ENCODE assay signal across 1 cellular context in the genomic region with DNA sequence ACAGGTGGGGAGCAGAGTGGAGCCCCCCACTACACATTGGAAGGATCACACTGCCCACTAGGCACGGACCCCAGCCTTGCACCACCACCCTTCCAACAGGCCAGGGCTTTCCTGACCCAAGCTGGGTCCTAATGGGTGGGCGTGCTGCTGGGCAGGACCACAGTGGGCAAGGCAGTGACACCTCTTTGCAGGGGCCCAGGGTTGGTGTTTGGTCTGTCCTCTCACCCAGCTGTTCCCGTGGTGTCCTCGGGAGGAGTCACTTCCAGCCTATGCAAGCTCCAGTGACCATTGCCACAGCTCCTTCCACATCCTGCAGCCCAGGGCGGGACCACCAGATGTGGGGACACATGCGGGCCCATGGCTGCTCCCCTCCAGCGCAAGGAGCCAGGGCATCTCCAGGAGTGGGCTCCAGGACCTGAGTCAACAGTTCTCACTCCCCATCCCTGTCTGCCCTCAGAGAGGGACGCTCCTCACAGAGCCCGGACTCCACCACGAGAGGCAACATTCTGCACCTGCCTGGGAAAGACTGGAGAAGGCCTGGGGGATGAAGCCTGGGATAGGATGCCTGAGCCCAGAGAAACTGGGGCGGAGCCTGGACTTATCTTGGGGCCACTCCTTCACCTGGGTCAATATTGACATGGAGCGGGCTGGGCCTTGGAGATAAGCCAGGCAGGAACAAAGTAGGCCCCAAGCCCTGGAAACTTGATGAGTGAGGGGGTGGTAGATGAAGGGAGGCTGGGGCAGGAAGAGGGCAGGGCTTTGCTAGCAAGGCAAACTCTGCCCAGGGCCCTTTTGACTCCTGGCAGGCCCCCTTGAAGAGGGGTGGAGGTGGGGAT.
A peak's percentile ranks its signal among the peaks of the same experiment; 100 is the strongest.
TF ChIP-seq lines count a peak whose summit lies in the region.

No MANE protein-coding gene starts in this region.

TF ChIP-seq in HepG2, 621 proteins besides CTCF, POLR2A, EP300 and RAD21 (continued from another document and continues in another):
- no peak; the same call in 1 of the 2 replicates for TF ChIP-seq HMG20A (CRISPR knock-in tag; IDR thresholded peaks at IDR 0.05; ENCODE audit: borderline replicate concordance)
- no peak for TF ChIP-seq ZFP82 (CRISPR knock-in tag; IDR thresholded peaks at IDR 0.05; ENCODE audit: borderline replicate concordance)
- no peak for TF ChIP-seq ZSCAN31 (CRISPR knock-in tag; IDR thresholded peaks at IDR 0.05; ENCODE audit: low read depth)
- peak; percentile 29 for TF ChIP-seq HNRNPH1 (optimal IDR thresholded peaks at IDR 0.05; ENCODE audit: low read depth, low read length)
- TF ChIP-seq CHCHD3 (CRISPR knock-in tag; IDR thresholded peaks at IDR 0.05), result no peak
- TF ChIP-seq ZSCAN5A (CRISPR knock-in tag; IDR thresholded peaks at IDR 0.05; ENCODE audit: borderline replicate concordance), result no peak
- TF ChIP-seq, protein P1, sequence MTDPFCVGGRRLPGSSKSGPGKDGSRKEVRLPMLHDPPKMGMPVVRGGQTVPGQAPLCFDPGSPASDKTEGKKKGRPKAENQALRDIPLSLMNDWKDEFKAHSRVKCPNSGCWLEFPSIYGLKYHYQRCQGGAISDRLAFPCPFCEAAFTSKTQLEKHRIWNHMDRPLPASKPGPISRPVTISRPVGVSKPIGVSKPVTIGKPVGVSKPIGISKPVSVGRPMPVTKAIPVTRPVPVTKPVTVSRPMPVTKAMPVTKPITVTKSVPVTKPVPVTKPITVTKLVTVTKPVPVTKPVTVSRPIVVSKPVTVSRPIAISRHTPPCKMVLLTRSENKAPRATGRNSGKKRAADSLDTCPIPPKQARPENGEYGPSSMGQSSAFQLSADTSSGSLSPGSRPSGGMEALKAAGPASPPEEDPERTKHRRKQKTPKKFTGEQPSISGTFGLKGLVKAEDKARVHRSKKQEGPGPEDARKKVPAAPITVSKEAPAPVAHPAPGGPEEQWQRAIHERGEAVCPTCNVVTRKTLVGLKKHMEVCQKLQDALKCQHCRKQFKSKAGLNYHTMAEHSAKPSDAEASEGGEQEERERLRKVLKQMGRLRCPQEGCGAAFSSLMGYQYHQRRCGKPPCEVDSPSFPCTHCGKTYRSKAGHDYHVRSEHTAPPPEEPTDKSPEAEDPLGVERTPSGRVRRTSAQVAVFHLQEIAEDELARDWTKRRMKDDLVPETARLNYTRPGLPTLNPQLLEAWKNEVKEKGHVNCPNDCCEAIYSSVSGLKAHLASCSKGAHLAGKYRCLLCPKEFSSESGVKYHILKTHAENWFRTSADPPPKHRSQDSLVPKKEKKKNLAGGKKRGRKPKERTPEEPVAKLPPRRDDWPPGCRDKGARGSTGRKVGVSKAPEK (CRISPR knock-in tag; IDR thresholded peaks at IDR 0.05; ENCODE audit: borderline replicate concordance), result no peak
- no peak for TF ChIP-seq ZNF839 (CRISPR knock-in tag; IDR thresholded peaks at IDR 0.05; ENCODE audit: borderline replicate concordance)
- no peak for TF ChIP-seq PTBP1 (IDR thresholded peaks at IDR 0.05; ENCODE audit: low read depth, low read length, poor library complexity, severe bottlenecking)
- TF ChIP-seq, protein P2, sequence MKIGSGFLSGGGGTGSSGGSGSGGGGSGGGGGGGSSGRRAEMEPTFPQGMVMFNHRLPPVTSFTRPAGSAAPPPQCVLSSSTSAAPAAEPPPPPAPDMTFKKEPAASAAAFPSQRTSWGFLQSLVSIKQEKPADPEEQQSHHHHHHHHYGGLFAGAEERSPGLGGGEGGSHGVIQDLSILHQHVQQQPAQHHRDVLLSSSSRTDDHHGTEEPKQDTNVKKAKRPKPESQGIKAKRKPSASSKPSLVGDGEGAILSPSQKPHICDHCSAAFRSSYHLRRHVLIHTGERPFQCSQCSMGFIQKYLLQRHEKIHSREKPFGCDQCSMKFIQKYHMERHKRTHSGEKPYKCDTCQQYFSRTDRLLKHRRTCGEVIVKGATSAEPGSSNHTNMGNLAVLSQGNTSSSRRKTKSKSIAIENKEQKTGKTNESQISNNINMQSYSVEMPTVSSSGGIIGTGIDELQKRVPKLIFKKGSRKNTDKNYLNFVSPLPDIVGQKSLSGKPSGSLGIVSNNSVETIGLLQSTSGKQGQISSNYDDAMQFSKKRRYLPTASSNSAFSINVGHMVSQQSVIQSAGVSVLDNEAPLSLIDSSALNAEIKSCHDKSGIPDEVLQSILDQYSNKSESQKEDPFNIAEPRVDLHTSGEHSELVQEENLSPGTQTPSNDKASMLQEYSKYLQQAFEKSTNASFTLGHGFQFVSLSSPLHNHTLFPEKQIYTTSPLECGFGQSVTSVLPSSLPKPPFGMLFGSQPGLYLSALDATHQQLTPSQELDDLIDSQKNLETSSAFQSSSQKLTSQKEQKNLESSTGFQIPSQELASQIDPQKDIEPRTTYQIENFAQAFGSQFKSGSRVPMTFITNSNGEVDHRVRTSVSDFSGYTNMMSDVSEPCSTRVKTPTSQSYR (CRISPR knock-in tag; IDR thresholded peaks at IDR 0.05; ENCODE audit: borderline replicate concordance), result peak; percentile 20; the same call in 1 of the 2 replicates
- TF ChIP-seq ZNF136 (CRISPR knock-in tag; IDR thresholded peaks at IDR 0.05; ENCODE audit: low read depth), result no peak
- no peak for TF ChIP-seq KDM1A (CRISPR knock-in tag; IDR thresholded peaks at IDR 0.05)
- TF ChIP-seq TRIM24 (CRISPR knock-in tag; IDR thresholded peaks at IDR 0.05), result no peak
- TF ChIP-seq ZNF768 (CRISPR knock-in tag; IDR thresholded peaks at IDR 0.05), result peak; percentile 70
- TF ChIP-seq MEIS2 (CRISPR knock-in tag; IDR thresholded peaks at IDR 0.05), result no peak
- TF ChIP-seq TGIF2 (CRISPR knock-in tag; IDR thresholded peaks at IDR 0.05), result no peak
- no peak for TF ChIP-seq POLR2AphosphoS5 (IDR thresholded peaks at IDR 0.05; ENCODE audit: low read depth, low read length)
- TF ChIP-seq ZNF556 (CRISPR knock-in tag; IDR thresholded peaks at IDR 0.05; ENCODE audit: borderline replicate concordance), result no peak
- TF ChIP-seq HOXA7 (CRISPR knock-in tag; IDR thresholded peaks at IDR 0.05), result no peak
- TF ChIP-seq, protein P3, sequence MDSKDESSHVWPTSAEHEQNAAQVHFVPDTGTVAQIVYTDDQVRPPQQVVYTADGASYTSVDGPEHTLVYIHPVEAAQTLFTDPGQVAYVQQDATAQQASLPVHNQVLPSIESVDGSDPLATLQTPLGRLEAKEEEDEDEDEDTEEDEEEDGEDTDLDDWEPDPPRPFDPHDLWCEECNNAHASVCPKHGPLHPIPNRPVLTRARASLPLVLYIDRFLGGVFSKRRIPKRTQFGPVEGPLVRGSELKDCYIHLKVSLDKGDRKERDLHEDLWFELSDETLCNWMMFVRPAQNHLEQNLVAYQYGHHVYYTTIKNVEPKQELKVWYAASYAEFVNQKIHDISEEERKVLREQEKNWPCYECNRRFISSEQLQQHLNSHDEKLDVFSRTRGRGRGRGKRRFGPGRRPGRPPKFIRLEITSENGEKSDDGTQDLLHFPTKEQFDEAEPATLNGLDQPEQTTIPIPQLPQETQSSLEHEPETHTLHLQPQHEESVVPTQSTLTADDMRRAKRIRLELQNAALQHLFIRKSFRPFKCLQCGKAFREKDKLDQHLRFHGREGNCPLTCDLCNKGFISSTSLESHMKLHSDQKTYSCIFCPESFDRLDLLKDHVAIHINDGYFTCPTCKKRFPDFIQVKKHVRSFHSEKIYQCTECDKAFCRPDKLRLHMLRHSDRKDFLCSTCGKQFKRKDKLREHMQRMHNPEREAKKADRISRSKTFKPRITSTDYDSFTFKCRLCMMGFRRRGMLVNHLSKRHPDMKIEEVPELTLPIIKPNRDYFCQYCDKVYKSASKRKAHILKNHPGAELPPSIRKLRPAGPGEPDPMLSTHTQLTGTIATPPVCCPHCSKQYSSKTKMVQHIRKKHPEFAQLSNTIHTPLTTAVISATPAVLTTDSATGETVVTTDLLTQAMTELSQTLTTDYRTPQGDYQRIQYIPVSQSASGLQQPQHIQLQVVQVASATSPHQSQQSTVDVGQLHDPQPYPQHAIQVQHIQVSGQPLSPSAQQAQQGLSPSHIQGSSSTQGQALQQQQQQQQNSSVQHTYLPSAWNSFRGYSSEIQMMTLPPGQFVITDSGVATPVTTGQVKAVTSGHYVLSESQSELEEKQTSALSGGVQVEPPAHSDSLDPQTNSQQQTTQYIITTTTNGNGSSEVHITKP (CRISPR knock-in tag; IDR thresholded peaks at IDR 0.05; ENCODE audit: low read depth), result no peak
- no peak for TF ChIP-seq ZNF343 (CRISPR knock-in tag; IDR thresholded peaks at IDR 0.05)
- no peak for TF ChIP-seq TCF7L2 (IDR thresholded peaks at IDR 0.05; ENCODE audit: low read depth, low read length)
- no peak for TF ChIP-seq ZNF724P (CRISPR knock-in tag; IDR thresholded peaks at IDR 0.05; ENCODE audit: borderline replicate concordance)
- no peak for TF ChIP-seq RORA (CRISPR knock-in tag; IDR thresholded peaks at IDR 0.05)
- TF ChIP-seq, protein P4, sequence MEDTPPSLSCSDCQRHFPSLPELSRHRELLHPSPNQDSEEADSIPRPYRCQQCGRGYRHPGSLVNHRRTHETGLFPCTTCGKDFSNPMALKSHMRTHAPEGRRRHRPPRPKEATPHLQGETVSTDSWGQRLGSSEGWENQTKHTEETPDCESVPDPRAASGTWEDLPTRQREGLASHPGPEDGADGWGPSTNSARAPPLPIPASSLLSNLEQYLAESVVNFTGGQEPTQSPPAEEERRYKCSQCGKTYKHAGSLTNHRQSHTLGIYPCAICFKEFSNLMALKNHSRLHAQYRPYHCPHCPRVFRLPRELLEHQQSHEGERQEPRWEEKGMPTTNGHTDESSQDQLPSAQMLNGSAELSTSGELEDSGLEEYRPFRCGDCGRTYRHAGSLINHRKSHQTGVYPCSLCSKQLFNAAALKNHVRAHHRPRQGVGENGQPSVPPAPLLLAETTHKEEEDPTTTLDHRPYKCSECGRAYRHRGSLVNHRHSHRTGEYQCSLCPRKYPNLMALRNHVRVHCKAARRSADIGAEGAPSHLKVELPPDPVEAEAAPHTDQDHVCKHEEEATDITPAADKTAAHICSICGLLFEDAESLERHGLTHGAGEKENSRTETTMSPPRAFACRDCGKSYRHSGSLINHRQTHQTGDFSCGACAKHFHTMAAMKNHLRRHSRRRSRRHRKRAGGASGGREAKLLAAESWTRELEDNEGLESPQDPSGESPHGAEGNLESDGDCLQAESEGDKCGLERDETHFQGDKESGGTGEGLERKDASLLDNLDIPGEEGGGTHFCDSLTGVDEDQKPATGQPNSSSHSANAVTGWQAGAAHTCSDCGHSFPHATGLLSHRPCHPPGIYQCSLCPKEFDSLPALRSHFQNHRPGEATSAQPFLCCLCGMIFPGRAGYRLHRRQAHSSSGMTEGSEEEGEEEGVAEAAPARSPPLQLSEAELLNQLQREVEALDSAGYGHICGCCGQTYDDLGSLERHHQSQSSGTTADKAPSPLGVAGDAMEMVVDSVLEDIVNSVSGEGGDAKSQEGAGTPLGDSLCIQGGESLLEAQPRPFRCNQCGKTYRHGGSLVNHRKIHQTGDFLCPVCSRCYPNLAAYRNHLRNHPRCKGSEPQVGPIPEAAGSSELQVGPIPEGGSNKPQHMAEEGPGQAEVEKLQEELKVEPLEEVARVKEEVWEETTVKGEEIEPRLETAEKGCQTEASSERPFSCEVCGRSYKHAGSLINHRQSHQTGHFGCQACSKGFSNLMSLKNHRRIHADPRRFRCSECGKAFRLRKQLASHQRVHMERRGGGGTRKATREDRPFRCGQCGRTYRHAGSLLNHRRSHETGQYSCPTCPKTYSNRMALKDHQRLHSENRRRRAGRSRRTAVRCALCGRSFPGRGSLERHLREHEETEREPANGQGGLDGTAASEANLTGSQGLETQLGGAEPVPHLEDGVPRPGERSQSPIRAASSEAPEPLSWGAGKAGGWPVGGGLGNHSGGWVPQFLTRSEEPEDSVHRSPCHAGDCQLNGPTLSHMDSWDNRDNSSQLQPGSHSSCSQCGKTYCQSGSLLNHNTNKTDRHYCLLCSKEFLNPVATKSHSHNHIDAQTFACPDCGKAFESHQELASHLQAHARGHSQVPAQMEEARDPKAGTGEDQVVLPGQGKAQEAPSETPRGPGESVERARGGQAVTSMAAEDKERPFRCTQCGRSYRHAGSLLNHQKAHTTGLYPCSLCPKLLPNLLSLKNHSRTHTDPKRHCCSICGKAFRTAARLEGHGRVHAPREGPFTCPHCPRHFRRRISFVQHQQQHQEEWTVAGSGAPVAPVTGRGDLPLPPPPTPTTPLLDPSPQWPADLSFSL (CRISPR knock-in tag; IDR thresholded peaks at IDR 0.05), result no peak
- no peak for TF ChIP-seq CBX2 (IDR thresholded peaks at IDR 0.05; ENCODE audit: low read depth, low read length)
- no peak for TF ChIP-seq CBX2 (CRISPR knock-in tag; IDR thresholded peaks at IDR 0.05; ENCODE audit: low read depth)
- no peak for TF ChIP-seq FIP1L1 (IDR thresholded peaks at IDR 0.05; ENCODE audit: borderline replicate concordance, insufficient read depth, low read depth, low read length)
- no peak for TF ChIP-seq ZNF460 (CRISPR knock-in tag; IDR thresholded peaks at IDR 0.05; ENCODE audit: borderline replicate concordance)
- no peak for TF ChIP-seq ZNF660 (CRISPR knock-in tag; IDR thresholded peaks at IDR 0.05; ENCODE audit: borderline replicate concordance, low read depth)
- TF ChIP-seq SP5 (CRISPR knock-in tag; IDR thresholded peaks at IDR 0.05; ENCODE audit: borderline replicate concordance, low read depth), result peak; percentile 94
- no peak for TF ChIP-seq ZNF792 (CRISPR knock-in tag; IDR thresholded peaks at IDR 0.05)
- TF ChIP-seq NFYB (CRISPR knock-in tag; IDR thresholded peaks at IDR 0.05), result no peak
- no peak for TF ChIP-seq PCBP1 (IDR thresholded peaks at IDR 0.05; ENCODE audit: borderline replicate concordance, low read depth, low read length)
- TF ChIP-seq ZSCAN9 (CRISPR knock-in tag; IDR thresholded peaks at IDR 0.05; ENCODE audit: borderline replicate concordance), result no peak; the same call in 1 of the 2 replicates
- TF ChIP-seq ZNF770 (CRISPR knock-in tag; IDR thresholded peaks at IDR 0.05), result peak; percentile 17; the same call in 1 of the 2 replicates
- no peak for TF ChIP-seq SALL2 (CRISPR knock-in tag; IDR thresholded peaks at IDR 0.05)
- no peak for TF ChIP-seq SOX13 (IDR thresholded peaks at IDR 0.05)
- TF ChIP-seq SOX13 (CRISPR knock-in tag; conservative IDR thresholded peaks at IDR 0.05 in 1 of 2, IDR thresholded peaks at IDR 0.05 in 1 of 2), result peak in 1 of 2 experiments; percentile 63; a peak in 2 of 4 replicates
